In genomic region chr7:71348751-71349415, GRCh38 we compare ENCODE assay signal across 19 cellular contexts.
DNase-seq lines count a peak whose midpoint lies in the region; ATAC-seq, FAIRE-seq and TF ChIP-seq lines count a peak whose summit lies in the region.
"Had no signal": no experiment of that assay in that cellular context is flagged by ENCODE, and none has a peak within 500 bp of the region (broad histone marks: within the 10 kb centered on the region; RNA-seq: fewer than 3 reads in every experiment).

No MANE protein-coding gene starts in this region.

- no peak overlapping the region for H3K4me3 Mint-ChIP-seq in Calu3 (ENCODE audit: low read depth, unreplicated experiment)
- H3K4me3 Mint-ChIP-seq: activated T-helper 1 cell treated with anti-CD3 and anti-CD28 coated beads, Interleukin-12 subunit alpha, Interleukin-12 subunit beta, Interleukin-2, Interleukin-4 antibody, amounts not matched to agents 30 ng/mL and 10 ng/mL and 1 ng/mL, durations not matched to agents 14 hours and 24 hours and 36 hours; CD8-positive, alpha-beta T cell; neural crest cell; T-cell had no signal

- H3F3A ChIP-seq in PC-9 (ENCODE audit: insufficient read depth, low read depth), result no peaks in the 10 kb centered on the region

- POLR2A ChIA-PET in H1 (lab: Charles Lee; ENCODE audit: partially characterized antibody) (interaction anchor here (0.6 to 1.2 kb wide), 3 partner anchors 16 to 46 kb away, joined by 3 read pairs; no protein-coding TSS in a partner anchor), PC-9 (lab: Charles Lee; ENCODE audit: unreplicated experiment) (no interaction called here), OCI-LY7 (lab: Charles Lee) (no interaction called here)

- H3K4me1 Mint-ChIP-seq in Calu3 (ENCODE audit: low read depth, unreplicated experiment), result no peaks in the 10 kb centered on the region
- H3K4me1 Mint-ChIP-seq: T-cell had no signal

- peaks cover 3% of the 10 kb centered on the region for H3K79me1 ChIP-seq in H1 (ENCODE audit: low read depth, low read length)

- no peak overlapping the region for H4K91ac ChIP-seq in H1 (replicated peaks; ENCODE audit: insufficient read length, low read length)

- H3K56ac ChIP-seq in H1 (replicated peaks; ENCODE audit: insufficient read length, low read depth, low read length), result no peak overlapping the region

- H4K5ac ChIP-seq in H1 (ENCODE audit: insufficient read length, low read depth, low read length), result no peak overlapping the region

- no peak for TF ChIP-seq POLR2A in H1 (IDR thresholded peaks at IDR 0.05; ENCODE audit: control extremely low read depth in 1 of 2, low read depth in 2 of 2, low read length in 2 of 2)

- no peak overlapping the region for H3K4ac ChIP-seq in H1 (replicated peaks; ENCODE audit: insufficient read length, low read depth, low read length)

- H2AK5ac ChIP-seq in H1 (ENCODE audit: low read depth, low read length), result no peak overlapping the region

- BruUV-seq in Calu3 (replicated peaks; lab: Mats Ljungman, UMichigan) (no TSS peak), PC-9 (replicated peaks; lab: Mats Ljungman, UMichigan) (no TSS peak), OCI-LY7 (replicated peaks; lab: Mats Ljungman, UMichigan) (no TSS peak)

- H3K4me1 ChIP-seq in H1 (replicated peaks in 1 of 4; ENCODE audit: control insufficient read depth in 3 of 4, insufficient read depth in 4 of 4, low read length in 3 of 4), result peaks cover 6 to 13% (median 9%) of the 10 kb centered on the region in 4 experiments; a peak in 6 of 7 replicates
- H3K4me1 ChIP-seq in muscle layer of colon (ENCODE audit: insufficient read depth, low read length), result peaks cover 9% of the 10 kb centered on the region
- no peaks in the 10 kb centered on the region for H3K4me1 ChIP-seq in PC-9 (replicated peaks; ENCODE audit: insufficient read depth)
- H3K4me1 ChIP-seq in OCI-LY7 (ENCODE audit: insufficient read depth, low read length, poor library complexity, severe bottlenecking), result no peaks in the 10 kb centered on the region
- H3K4me1 ChIP-seq: right lobe of liver had no signal

- H3K4me3 ChIP-seq in H1 (ENCODE audit: extremely low read depth in 1 of 4, insufficient read depth in 2 of 4, low read depth in 3 of 4, low read length in 4 of 4) (no peak overlapping the region), muscle layer of colon (ENCODE audit: low read depth in 1 of 2, low read length in 2 of 2) (peak overlapping the region; percentile 17 to 54), PC-9 (no peak overlapping the region), OCI-LY7 (ENCODE audit: low read depth, low read length, poor library complexity, severe bottlenecking) (no peak overlapping the region)
- H3K4me3 ChIP-seq: right lobe of liver had no signal

- intact Hi-C loops in Calu3 (cut with micrococcal nuclease; ENCODE audit: unreplicated experiment), result no loop called here
- intact Hi-C loops in PC-9 (cut with micrococcal nuclease; ENCODE audit: unreplicated experiment), result no loop called here
- intact Hi-C loops in OCI-LY7 (cut with micrococcal nuclease; ENCODE audit: unreplicated experiment), result no loop called here

- no peak for TF ChIP-seq EP300 in H1 (IDR thresholded peaks at IDR 0.05; ENCODE audit: borderline replicate concordance in 1 of 2, low read depth in 2 of 2, low read length in 2 of 2)

- peaks cover 5 to 17% of the 10 kb centered on the region in 2 experiments; a peak in 3 of 4 replicates for H3K9me3 ChIP-seq in H1 (ENCODE audit: insufficient read depth in 2 of 2, low read depth in 1 of 2, low read length in 1 of 2)
- peaks cover 3% of the 10 kb centered on the region for H3K9me3 ChIP-seq in muscle layer of colon (ENCODE audit: low read length)
- H3K9me3 ChIP-seq in PC-9 (ENCODE audit: insufficient read depth, low read depth), result no peaks in the 10 kb centered on the region
- H3K9me3 ChIP-seq in OCI-LY7 (ENCODE audit: low read length), result no peaks in the 10 kb centered on the region
- H3K9me3 ChIP-seq: right lobe of liver had no signal

- H3K27ac ChIP-seq in H1 (ENCODE audit: low read depth, low read length) (peak overlapping the region; percentile 45; the same call in 1 of the 2 replicates), muscle layer of colon (ENCODE audit: low read depth, low read length) (peak overlapping the region; percentile 54), PC-9 (no peak overlapping the region), OCI-LY7 (ENCODE audit: low read depth, low read length, poor library complexity, severe bottlenecking) (no peak overlapping the region)
- H3K27ac ChIP-seq: right lobe of liver, WERI-Rb-1 had no signal

- CTCF ChIA-PET in H1 (lab: Charles Lee; ENCODE audit: partially characterized antibody) (interaction anchor here (0.9 to 1.4 kb wide), 5 partner anchors 14 to 386 kb away, joined by 3 to 4 read pairs (median 3); no protein-coding TSS in a partner anchor), Calu3 (lab: Charles Lee) (no interaction called here), PC-9 (lab: Charles Lee) (no interaction called here), OCI-LY7 (lab: Charles Lee; ENCODE audit: unreplicated experiment) (no interaction called here)

- 0 out of 4 replicates have a peak overlapping the region, but pooled peaks have one; percentile 14 to 26 for H3K4me2 ChIP-seq in H1 (ENCODE audit: insufficient read depth in 1 of 2, low read depth in 2 of 2, low read length in 2 of 2)
- H3K4me2 ChIP-seq in PC-9, result no peak overlapping the region
- no peak overlapping the region for H3K4me2 ChIP-seq in OCI-LY7 (ENCODE audit: low read length)

- no peak overlapping the region for H3K23ac ChIP-seq in H1 (ENCODE audit: insufficient read length)

- no peak for TF ChIP-seq RAD21 in H1 (IDR thresholded peaks at IDR 0.05 in 1 of 2, conservative IDR thresholded peaks at IDR 0.05 in 1 of 2; ENCODE audit: low read depth in 2 of 2, low read length in 2 of 2)

- no peak overlapping the region for H3K27ac Mint-ChIP-seq in Calu3 (ENCODE audit: unreplicated experiment)
- H3K27ac Mint-ChIP-seq: activated T-helper 1 cell treated with anti-CD3 and anti-CD28 coated beads, Interleukin-12 subunit alpha, Interleukin-12 subunit beta, Interleukin-2, Interleukin-4 antibody, amounts not matched to agents 30 ng/mL and 10 ng/mL and 1 ng/mL, durations not matched to agents 14 hours and 24 hours and 36 hours; CD8-positive, alpha-beta T cell; T-cell had no signal

- no peak overlapping the region for H3K18ac ChIP-seq in H1 (ENCODE audit: extremely low read depth, low read length)

- H2BK120ac ChIP-seq in H1 (replicated peaks; ENCODE audit: low read depth, low read length), result no peak overlapping the region

- H2AFZ ChIP-seq in H1 (ENCODE audit: low read length) (no peak overlapping the region), PC-9 (no peak overlapping the region), OCI-LY7 (ENCODE audit: low read length) (no peak overlapping the region)

- H3K9ac ChIP-seq in H1 (replicated peaks in 1 of 4; ENCODE audit: extremely low read depth in 1 of 4, low read depth in 3 of 4, low read length in 3 of 4) (no peak overlapping the region), muscle layer of colon (ENCODE audit: low read length) (peak overlapping the region; percentile 41)

- H3K36me3 ChIP-seq in H1 (ENCODE audit: control insufficient read depth in 2 of 4, insufficient read depth in 4 of 4, low read length in 3 of 4) (0 out of 8 replicates have a peak, but pooled peaks cover 0 to 4% (median 0%) of the 10 kb centered on the region in 4 experiments), muscle layer of colon (ENCODE audit: insufficient read depth, low read length) (no peaks in the 10 kb centered on the region), PC-9 (ENCODE audit: low read depth) (no peaks in the 10 kb centered on the region), OCI-LY7 (ENCODE audit: insufficient read depth, low read length) (no peaks in the 10 kb centered on the region)
- H3K36me3 ChIP-seq: right lobe of liver, WERI-Rb-1 had no signal

- H3K79me2 ChIP-seq in H1 (ENCODE audit: control insufficient read depth in 1 of 2, insufficient read depth in 2 of 2, low read length in 2 of 2) (peaks cover 0 to 88% of the 10 kb centered on the region in 2 experiments; a peak in 3 of 4 replicates), PC-9 (ENCODE audit: low read depth) (no peaks in the 10 kb centered on the region), OCI-LY7 (ENCODE audit: insufficient read depth, low read depth, low read length) (no peaks in the 10 kb centered on the region)

- H3K36me3 Mint-ChIP-seq in Calu3 (ENCODE audit: insufficient read depth, unreplicated experiment), result no peaks in the 10 kb centered on the region
- H3K36me3 Mint-ChIP-seq: CD8-positive, alpha-beta T cell; T-cell had no signal

- no peak overlapping the region for H3K14ac ChIP-seq in H1 (ENCODE audit: insufficient read length)

- no peaks in the 10 kb centered on the region for H4K20me1 ChIP-seq in H1 (replicated peaks in 1 of 2; ENCODE audit: control insufficient read depth in 1 of 2, insufficient read depth in 2 of 2, low read length in 2 of 2)
- no peaks in the 10 kb centered on the region for H4K20me1 ChIP-seq in PC-9 (ENCODE audit: insufficient read depth)
- no peaks in the 10 kb centered on the region for H4K20me1 ChIP-seq in OCI-LY7 (ENCODE audit: insufficient read depth, low read length)

- no peak overlapping the region for H2BK15ac ChIP-seq in H1 (ENCODE audit: low read length)

- no peak overlapping the region for H2BK12ac ChIP-seq in H1 (ENCODE audit: low read depth, low read length)

- H3K9me3 Mint-ChIP-seq in Calu3 (ENCODE audit: low read depth, unreplicated experiment), result peaks cover 25% of the 10 kb centered on the region

- no peak for ATAC-seq in esophagus mucosa
- ATAC-seq: CD8-positive, alpha-beta T cell; right lobe of liver; T-cell had no signal

- no peaks in the 10 kb centered on the region for H3K9me2 ChIP-seq in PC-9 (ENCODE audit: insufficient read depth)
- no peaks in the 10 kb centered on the region for H3K9me2 ChIP-seq in OCI-LY7 (ENCODE audit: insufficient read depth, low read length)

- H2BK5ac ChIP-seq in H1 (ENCODE audit: low read depth, low read length), result no peak overlapping the region

- 72% methylated on average over 11 of the region's 11 CpGs; no CpG with 5 or more reads in 1 of the 2 experiments for WGBS in H1 (ENCODE audit: extremely low coverage in 1 of 2, insufficient coverage in 1 of 2, insufficient read length in 1 of 2, insufficient replicate concordance in 2 of 2, low coverage in 1 of 2, low lambda C conversion rate in 2 of 2, missing lambda C conversion rate in 1 of 2), 2 experiments

- peak; percentile 63 for FAIRE-seq in H1 (lab: Jason Lieb, UNC)
- FAIRE-seq: GM12891 had no signal

- no peaks in the 10 kb centered on the region for H3K27me3 Mint-ChIP-seq in Calu3 (ENCODE audit: unreplicated experiment)
- H3K27me3 Mint-ChIP-seq: T-cell had no signal

- peak; percentile 93 for DNase-seq in DMS 273 (lab: John Stamatoyannopoulos, UW; ENCODE audit: unreplicated experiment)
- DNase-seq in LoVo (ENCODE audit: low spot score), result peak; percentile 7
- peak in 1 of 2 experiments; percentile 41 for DNase-seq in H1 (ENCODE audit: low read depth in 1 of 2, low spot score in 2 of 2)
- DNase-seq in Calu3, result no peak
- DNase-seq in PC-9, result no peak
- no peak for DNase-seq in OCI-LY7 (ENCODE audit: low spot score)
- DNase-seq: CD8-positive, alpha-beta T cell; GDM1; GOT3; MM.1S; NCI-H2081; right lobe of liver; T-cell; WERI-Rb-1 had no signal

- no peaks in the 10 kb centered on the region for H3K23me2 ChIP-seq in H1 (ENCODE audit: low read depth, low read length)

- TF ChIP-seq CTCF in H1 (IDR thresholded peaks at IDR 0.05; ENCODE audit: control extremely low read depth in 1 of 3, insufficient read depth in 1 of 3, low read depth in 1 of 3, low read length in 3 of 3) (no peak), Calu3 (IDR thresholded peaks at IDR 0.05; ENCODE audit: unreplicated experiment) (no peak), PC-9 (conservative IDR thresholded peaks at IDR 0.05) (no peak), OCI-LY7 (conservative IDR thresholded peaks at IDR 0.05; ENCODE audit: low read length) (no peak)

- H2BK20ac ChIP-seq in H1 (ENCODE audit: low read length), result no peak overlapping the region

- H3K27me3 ChIP-seq in H1 (replicated peaks in 1 of 4; ENCODE audit: control insufficient read depth in 3 of 4, extremely low read depth in 1 of 4, insufficient read depth in 3 of 4, low read length in 3 of 4) (no peaks in the 10 kb centered on the region), muscle layer of colon (ENCODE audit: control insufficient read depth in 1 of 2, insufficient read depth in 2 of 2, low read length in 2 of 2) (no peaks in the 10 kb centered on the region), PC-9 (ENCODE audit: insufficient read depth, low read depth) (no peaks in the 10 kb centered on the region)
- H3K27me3 ChIP-seq: right lobe of liver had no signal

- H4K8ac ChIP-seq in H1 (ENCODE audit: extremely low read depth, insufficient read depth, low read length), result no peak overlapping the region

Comparison
In these comparisons a context has a peak if more than half of its experiments do, and no peak if none do; other contexts are left out.
1. DNase-seq: peak in DMS 273 (single experiment) and LoVo (single experiment); none in Calu3 (single experiment), PC-9 (0 of 2) and OCI-LY7 (single experiment).
2. H3K27ac ChIP-seq: peak in H1 (single experiment) and muscle layer of colon (single experiment); none in PC-9 (single experiment) and OCI-LY7 (single experiment).
3. H3K4me2 ChIP-seq: peak in H1 (2 of 2); none in PC-9 (single experiment) and OCI-LY7 (single experiment).
4. H3K4me3 ChIP-seq: peak in muscle layer of colon (2 of 2); none in H1 (0 of 4), PC-9 (single experiment) and OCI-LY7 (single experiment).